Comparison of ENCODE assay signal across 1 cellular context in genomic region chr4:155506761-155507160, GRCh38.
TF ChIP-seq lines count a peak whose summit lies in the region.

No MANE protein-coding gene starts in this region.

TF ChIP-seq in GM23338, 12 proteins besides CTCF, POLR2A, EP300 and RAD21 (continued from another document):
- TF ChIP-seq ZNF462 (CRISPR knock-in tag; IDR thresholded peaks at IDR 0.05): no peak
- TF ChIP-seq NANOG (IDR thresholded peaks at IDR 0.05; ENCODE audit: borderline replicate concordance): no peak
- TF ChIP-seq ZNF331 (CRISPR knock-in tag; IDR thresholded peaks at IDR 0.05; ENCODE audit: low read depth): no peak
- no peak for TF ChIP-seq STAT1 (IDR thresholded peaks at IDR 0.05; ENCODE audit: unreplicated experiment)
- TF ChIP-seq ZNF114 (CRISPR knock-in tag; IDR thresholded peaks at IDR 0.05): no peak
- no peak for TF ChIP-seq REST (IDR thresholded peaks at IDR 0.05; ENCODE audit: unreplicated experiment)
- no peak for TF ChIP-seq CREB1 (CRISPR knock-in tag; IDR thresholded peaks at IDR 0.05; ENCODE audit: low read depth)
- TF ChIP-seq JUNB (IDR thresholded peaks at IDR 0.05; ENCODE audit: unreplicated experiment): no peak
- TF ChIP-seq POLR2AphosphoS5 (IDR thresholded peaks at IDR 0.05; ENCODE audit: low read depth): no peak
